Comparison of ENCODE assay signal across 8 cellular contexts in the genomic region with DNA sequence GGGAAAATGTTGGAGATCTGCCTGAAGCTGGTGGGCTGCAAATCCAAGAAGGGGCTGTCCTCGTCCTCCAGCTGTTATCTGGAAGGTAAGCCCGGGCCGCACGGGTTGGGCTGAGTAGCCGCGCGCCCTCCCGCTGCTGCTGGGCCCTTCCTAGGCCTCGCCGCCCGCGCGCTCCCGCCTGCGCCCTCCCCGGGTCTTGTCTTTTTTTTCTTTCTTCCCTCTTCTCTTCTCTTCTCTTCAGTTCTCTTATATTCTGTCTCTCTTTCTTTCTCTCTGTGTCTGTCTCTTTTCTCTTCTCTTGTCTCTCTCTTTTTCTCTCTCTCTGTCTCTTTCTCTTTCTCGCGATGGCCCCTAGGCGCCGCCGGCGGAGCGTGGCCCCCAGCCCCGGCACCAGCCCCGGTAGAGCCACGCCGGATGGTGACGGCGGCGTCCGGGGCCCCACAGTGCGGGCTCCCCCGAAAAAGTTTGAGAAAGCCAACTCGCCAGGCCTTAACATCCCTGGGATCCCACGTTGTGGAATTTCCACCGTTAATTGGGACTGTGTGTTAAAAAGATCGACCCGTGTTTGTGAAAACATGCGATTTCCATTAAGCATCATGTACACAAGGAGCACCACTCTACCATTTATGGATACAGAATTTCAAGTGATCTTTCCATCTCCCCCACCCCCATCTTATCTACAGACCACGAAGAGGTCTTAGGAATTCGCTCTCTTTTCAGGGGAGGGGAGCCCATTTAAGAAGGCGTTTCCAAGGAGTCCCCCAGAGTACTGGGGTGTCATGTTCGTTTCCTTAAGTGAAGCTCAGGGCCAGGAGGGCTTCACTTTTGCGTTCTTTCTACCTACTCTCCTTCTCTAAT. TPM values are rescaled to one million over a fixed set of nuclear protein-coding genes. Genes with fewer than 3 reads are reported as not detected.
DNase-seq lines count a peak whose midpoint lies in the region; TF ChIP-seq lines count a peak whose summit lies in the region.

No MANE protein-coding gene starts in this region.

- H3K4me3 Mint-ChIP-seq in activated naive CD4-positive, alpha-beta T cell treated with anti-CD3 and anti-CD28 coated beads for 36 hours, result peak overlapping the region; percentile 96
- H3K4me3 Mint-ChIP-seq in progenitor cell of endocrine pancreas (ENCODE audit: low read depth), result peak overlapping the region; percentile 98

- peaks cover 37% of the 10 kb centered on the region for H3K4me1 Mint-ChIP-seq in activated naive CD4-positive, alpha-beta T cell treated with anti-CD3 and anti-CD28 coated beads for 36 hours (ENCODE audit: low read depth)
- peaks cover 48% of the 10 kb centered on the region for H3K4me1 Mint-ChIP-seq in progenitor cell of endocrine pancreas (ENCODE audit: low read depth)

- H3K27me3 Mint-ChIP-seq in activated naive CD4-positive, alpha-beta T cell treated with anti-CD3 and anti-CD28 coated beads for 36 hours (ENCODE audit: low read depth), result no peaks in the 10 kb centered on the region
- no peaks in the 10 kb centered on the region for H3K27me3 Mint-ChIP-seq in progenitor cell of endocrine pancreas

- H3K4me1 ChIP-seq in cardiac muscle cell (ENCODE audit: low read depth), result peaks cover 34% of the 10 kb centered on the region

- DNase-seq in GM12864 (ENCODE audit: low read depth) (no peak), HFF-Myc (ENCODE audit: extremely low read depth, low read depth) (no peak), NCI-H82 (lab: John Stamatoyannopoulos, UW) (peak; percentile 77), cardiac muscle cell (ENCODE audit: low read depth in 1 of 2, low spot score in 1 of 2) (peak; percentile 55 to 78), progenitor cell of endocrine pancreas (ENCODE audit: low spot score, unreplicated experiment) (no peak), GF-D8 (lab: John Stamatoyannopoulos, UW) (no peak), COR-L47 (lab: John Stamatoyannopoulos, UW) (no peak)
- DNase-seq in activated naive CD4-positive, alpha-beta T cell treated with anti-CD3 and anti-CD28 coated beads for 36 hours, result peak; percentile 49

- H3K27ac ChIP-seq in cardiac muscle cell, result peak overlapping the region; percentile 94

- peak overlapping the region; percentile 66 for H3K4me3 ChIP-seq in GM12864 (ENCODE audit: low read depth, low read length)
- peak overlapping the region; percentile 82 for H3K4me3 ChIP-seq in HFF-Myc (replicated peaks; ENCODE audit: low read depth, low read length)
- peak overlapping the region; percentile 81 for H3K4me3 ChIP-seq in cardiac muscle cell

- no peaks in the 10 kb centered on the region for H3K9me3 ChIP-seq in cardiac muscle cell (ENCODE audit: low read depth)

- peak overlapping the region; percentile 97 for H3K27ac Mint-ChIP-seq in activated naive CD4-positive, alpha-beta T cell treated with anti-CD3 and anti-CD28 coated beads for 36 hours
- peak overlapping the region; percentile 99 for H3K27ac Mint-ChIP-seq in progenitor cell of endocrine pancreas

- CTCF ChIA-PET in activated naive CD4-positive, alpha-beta T cell treated with anti-CD3 and anti-CD28 coated beads for 36 hours (lab: Charles Lee), result interaction anchor here (0.7 kb wide), 1 partner anchor 32 kb away, joined by 3 read pairs; no protein-coding TSS in a partner anchor

- H3K36me3 ChIP-seq in cardiac muscle cell, result no peaks in the 10 kb centered on the region

- peaks cover 2% of the 10 kb centered on the region for H3K36me3 Mint-ChIP-seq in activated naive CD4-positive, alpha-beta T cell treated with anti-CD3 and anti-CD28 coated beads for 36 hours (ENCODE audit: low read depth)
- peaks cover 2% of the 10 kb centered on the region for H3K36me3 Mint-ChIP-seq in progenitor cell of endocrine pancreas (ENCODE audit: insufficient read depth)

- no peaks in the 10 kb centered on the region for H3K9me3 Mint-ChIP-seq in activated naive CD4-positive, alpha-beta T cell treated with anti-CD3 and anti-CD28 coated beads for 36 hours
- no peaks in the 10 kb centered on the region for H3K9me3 Mint-ChIP-seq in progenitor cell of endocrine pancreas (ENCODE audit: low read depth)

- no peaks in the 10 kb centered on the region for H3K27me3 ChIP-seq in cardiac muscle cell

- intact Hi-C loops in activated naive CD4-positive, alpha-beta T cell treated with anti-CD3 and anti-CD28 coated beads for 36 hours (cut with micrococcal nuclease), result no loop called here

- TF ChIP-seq CTCF in GM12864 (IDR thresholded peaks at IDR 0.05; ENCODE audit: low read depth, low read length, missing control alignments) (no peak), HFF-Myc (IDR thresholded peaks at IDR 0.05; ENCODE audit: low read depth, low read length, missing control alignments) (no peak), cardiac muscle cell (IDR thresholded peaks at IDR 0.05; ENCODE audit: low read depth, low read length) (no peak), progenitor cell of endocrine pancreas (IDR thresholded peaks at IDR 0.05; ENCODE audit: unreplicated experiment) (no peak)

RNA-seq across cellular contexts. Expression of a gene that starts 0.6 kb away (rescaled TPM):
- 10 to 100 TPM; 25.7 to 26.1 TPM for total RNA-seq in activated naive CD4-positive, alpha-beta T cell treated with anti-CD3 and anti-CD28 coated beads for 36 hours
- total RNA-seq in cardiac muscle cell, result 71.6 and 97.1 TPM in 2 replicates
- 41.8 and 60.5 TPM in 2 replicates for polyA plus RNA-seq in cardiac muscle cell
- 113 TPM in 2 replicates for total RNA-seq in progenitor cell of endocrine pancreas

Comparison
In these comparisons a context has a peak if more than half of its experiments do, and no peak if none do; other contexts are left out.
1. DNase-seq: peak in NCI-H82 (single experiment), activated naive CD4-positive, alpha-beta T cell treated with anti-CD3 and anti-CD28 coated beads for 36 hours (single experiment) and cardiac muscle cell (2 of 2); none in GM12864 (single experiment), HFF-Myc (single experiment), progenitor cell of endocrine pancreas (single experiment), GF-D8 (single experiment) and COR-L47 (single experiment).
2. Peak in every context shown above with its lines, with median percentiles within 50 percentile points of each other: H3K4me3 ChIP-seq.